1 cellular context compared by ENCODE assay signal in genomic region chr1:175099916-175100315, GRCh38.
TF ChIP-seq lines count a peak whose summit lies in the region.

No MANE protein-coding gene starts in this region.

TF ChIP-seq in K562, 482 proteins besides CTCF, POLR2A, EP300 and RAD21 (continued from another document):
- TF ChIP-seq WHSC1 (IDR thresholded peaks at IDR 0.05; ENCODE audit: low read length) (no peak), GTF2E2 (tag; IDR thresholded peaks at IDR 0.05) (no peak), TAL1 (IDR thresholded peaks at IDR 0.05) (no peak), KLF10 (CRISPR knock-in tag; IDR thresholded peaks at IDR 0.05) (no peak)
